ENCODE assay signal across 27 cellular contexts in the genomic region with DNA sequence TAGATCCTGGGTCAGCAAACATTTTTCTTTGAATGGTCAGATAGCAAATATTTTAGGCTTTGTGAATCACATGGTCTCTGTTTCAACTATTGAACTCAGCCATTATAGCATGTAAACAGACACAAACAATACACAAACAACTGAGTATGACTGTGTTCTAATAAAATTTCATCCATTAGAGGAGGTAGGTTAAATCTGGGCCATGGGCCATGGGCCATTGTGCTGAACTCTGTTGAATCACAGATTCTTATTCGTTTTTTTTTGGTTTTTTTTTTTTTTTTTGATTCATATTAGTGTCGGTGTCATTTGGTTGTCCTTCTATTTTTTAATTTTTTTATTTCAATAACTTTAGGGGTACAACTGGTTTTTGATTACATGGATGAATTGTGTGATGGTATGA.
DNase-seq lines count a peak whose midpoint lies in the region; ATAC-seq, FAIRE-seq and TF ChIP-seq lines count a peak whose summit lies in the region.
"Had no signal": no experiment of that assay in that cellular context is flagged by ENCODE, and none has a peak within 500 bp of the region (broad histone marks: within the 10 kb centered on the region; RNA-seq: fewer than 3 reads in every experiment).

No MANE protein-coding gene starts in this region.

- H3K9me3 ChIP-seq in osteoblast (ENCODE audit: low read depth, low read length) = no peaks in the 10 kb centered on the region
- H3K9me3 ChIP-seq: A549 had no signal

- H3K79me2 ChIP-seq in osteoblast (ENCODE audit: insufficient read depth, low read length) = no peaks in the 10 kb centered on the region

- DNase-seq in COLO829 (ENCODE audit: low spot score) (peak; percentile 13), LNCaP clone FGC (ENCODE audit: low read depth) (peak; percentile 37), RCC 7860 (ENCODE audit: low spot score) (peak; percentile 2), osteoblast (ENCODE audit: insufficient read length, low spot score, missing footprints) (no peak), HFFc6 (no peak)
- no peak for DNase-seq in effector memory CD8-positive, alpha-beta T cell
- DNase-seq: AML-193; CD4-positive, alpha-beta T cell; CD8-positive, alpha-beta T cell; COR-L47; DMS 273 treated with DMSO at 0.1 percent for 48 hours; DMS153; DMS53; DMS79; DND-41; EL; GDM1 had no signal

- no peak overlapping the region for H3K27ac ChIP-seq in osteoblast (ENCODE audit: low read depth, low read length)
- H3K27ac ChIP-seq: 22Rv1; A549; BLaER1 treated with 17β-estradiol and CSF1 and Interleukin-3, amounts not matched to agents 10 nM and 100 nM; C4-2B had no signal

- H3K36me3 Mint-ChIP-seq in HFFc6 (ENCODE audit: low read depth) = no peaks in the 10 kb centered on the region
- no peaks in the 10 kb centered on the region for H3K36me3 Mint-ChIP-seq in effector memory CD8-positive, alpha-beta T cell (ENCODE audit: insufficient read depth)
- H3K36me3 Mint-ChIP-seq: CD8-positive, alpha-beta T cell had no signal

- no peak overlapping the region for H3K4me2 ChIP-seq in osteoblast (ENCODE audit: insufficient read depth, low read length)
- H3K4me2 ChIP-seq: A549; BLaER1 treated with 17β-estradiol and CSF1 and Interleukin-3, amounts not matched to agents 10 nM and 100 nM had no signal

- no peaks in the 10 kb centered on the region for H3K4me1 Mint-ChIP-seq in HFFc6 (ENCODE audit: low read depth)
- no peaks in the 10 kb centered on the region for H3K4me1 Mint-ChIP-seq in effector memory CD8-positive, alpha-beta T cell (ENCODE audit: low read depth in 2 of 2)
- H3K4me1 Mint-ChIP-seq: B cell had no signal

- no peak overlapping the region for H2AFZ ChIP-seq in osteoblast (ENCODE audit: low read length)

- H3K36me3 ChIP-seq in osteoblast (ENCODE audit: insufficient read depth, low read length) = no peaks in the 10 kb centered on the region
- H3K36me3 ChIP-seq: BLaER1 treated with 17β-estradiol and CSF1 and Interleukin-3, amounts not matched to agents 10 nM and 100 nM had no signal

- H3K9me3 Mint-ChIP-seq in HFFc6 = peaks cover 20% of the 10 kb centered on the region
- peaks cover 0 to 4% of the 10 kb centered on the region in 2 donors for H3K9me3 Mint-ChIP-seq in effector memory CD8-positive, alpha-beta T cell

- ATAC-seq in effector memory CD8-positive, alpha-beta T cell (replicated peaks) = no peak
- ATAC-seq: A549; CD8-positive, alpha-beta T cell; GM12878 had no signal

- H3K27me3 ChIP-seq in osteoblast (ENCODE audit: insufficient read depth, low read length) = no peaks in the 10 kb centered on the region
- H3K27me3 ChIP-seq: BLaER1 treated with 17β-estradiol and CSF1 and Interleukin-3, amounts not matched to agents 10 nM and 100 nM had no signal

- FAIRE-seq in RCC 7860 (lab: Jason Lieb, UNC) = no peak
- peak; percentile 63 for FAIRE-seq in endometrium (lab: Jason Lieb, UNC)
- FAIRE-seq: A549, GM12878, GM12892, GM18507, GM19239 had no signal

- TF ChIP-seq CTCF in LNCaP clone FGC (IDR thresholded peaks at IDR 0.05; ENCODE audit: control insufficient read depth, extremely low read depth, insufficient read depth) (no peak), osteoblast (IDR thresholded peaks at IDR 0.05; ENCODE audit: extremely low read depth, low read depth, low read length) (no peak), HFFc6 (IDR thresholded peaks at IDR 0.05) (no peak)

- H3K27me3 Mint-ChIP-seq in HFFc6 (ENCODE audit: insufficient read depth) = no peaks in the 10 kb centered on the region
- H3K27me3 Mint-ChIP-seq in effector memory CD8-positive, alpha-beta T cell = no peaks in the 10 kb centered on the region
- H3K27me3 Mint-ChIP-seq: B cell; CD4-positive, alpha-beta T cell had no signal

- no peaks in the 10 kb centered on the region for H4K20me1 ChIP-seq in osteoblast (ENCODE audit: insufficient read depth, low read length)
- H4K20me1 ChIP-seq: BLaER1 treated with 17β-estradiol and CSF1 and Interleukin-3, amounts not matched to agents 10 nM and 100 nM had no signal

- H3K4me3 Mint-ChIP-seq in HFFc6 = no peak overlapping the region
- H3K4me3 Mint-ChIP-seq in effector memory CD8-positive, alpha-beta T cell = no peak overlapping the region
- H3K4me3 Mint-ChIP-seq: B cell; CD4-positive, alpha-beta T cell; CD8-positive, alpha-beta T cell had no signal

- H3K4me1 ChIP-seq in osteoblast (ENCODE audit: insufficient read depth, low read length) = no peaks in the 10 kb centered on the region
- H3K4me1 ChIP-seq: A549; BLaER1 treated with 17β-estradiol and CSF1 and Interleukin-3, amounts not matched to agents 10 nM and 100 nM had no signal

- no peak overlapping the region for H3K27ac Mint-ChIP-seq in HFFc6
- H3K27ac Mint-ChIP-seq in effector memory CD8-positive, alpha-beta T cell = no peak overlapping the region
- H3K27ac Mint-ChIP-seq: B cell; CD4-positive, alpha-beta T cell; CD8-positive, alpha-beta T cell had no signal

- H3K4me3 ChIP-seq in LNCaP clone FGC (ENCODE audit: low read depth, low read length) (no peak overlapping the region), osteoblast (ENCODE audit: insufficient read depth, low read length) (no peak overlapping the region)
- H3K4me3 ChIP-seq: A549; BLaER1 treated with 17β-estradiol and CSF1 and Interleukin-3, amounts not matched to agents 10 nM and 100 nM; GM12878 had no signal

Comparison
In these comparisons a context has a peak if more than half of its experiments do, and no peak if none do; other contexts are left out.
1. DNase-seq: peak in COLO829 (single experiment), LNCaP clone FGC (single experiment) and RCC 7860 (single experiment); none in osteoblast (single experiment), HFFc6 (single experiment) and effector memory CD8-positive, alpha-beta T cell (0 of 3).